ENCODE assay signal across 28 cellular contexts in the genomic region with DNA sequence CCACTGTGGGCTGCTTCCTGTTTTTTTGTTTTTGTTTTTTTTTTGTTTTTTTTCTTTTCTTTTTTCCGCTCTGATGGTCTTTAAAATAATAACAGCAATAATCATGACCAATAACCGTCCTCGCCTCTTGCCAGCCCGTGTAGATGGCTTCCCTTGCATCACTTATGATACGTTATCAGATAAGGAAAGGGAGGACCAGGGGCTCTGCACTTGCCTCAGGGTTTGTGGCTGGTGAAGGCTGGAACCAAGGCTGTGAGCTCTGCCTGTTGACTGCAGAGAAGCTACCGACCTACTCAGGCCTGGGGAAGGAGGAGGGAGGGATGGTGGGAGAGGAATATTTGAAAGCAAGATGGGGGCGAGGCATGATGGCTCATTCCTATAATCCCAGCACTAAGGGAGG.
DNase-seq lines count a peak whose midpoint lies in the region; ATAC-seq and TF ChIP-seq lines count a peak whose summit lies in the region.
"Had no signal": no experiment of that assay in that cellular context is flagged by ENCODE, and none has a peak within 500 bp of the region (broad histone marks: within the 10 kb centered on the region; RNA-seq: fewer than 3 reads in every experiment).

No MANE protein-coding gene starts in this region.

- H3K4me1 ChIP-seq in HEK293 (ENCODE audit: control insufficient read depth, insufficient read depth, low read length) (peaks cover 7% of the 10 kb centered on the region), GM23248 (ENCODE audit: insufficient read depth) (no peaks in the 10 kb centered on the region)
- H3K4me1 ChIP-seq: A549, HAP-1, sigmoid colon, thyroid gland, vagina had no signal

- no peaks in the 10 kb centered on the region for H3K9me3 ChIP-seq in HEK293 (ENCODE audit: control insufficient read depth, insufficient read depth, low read depth, low read length)
- no peaks in the 10 kb centered on the region for H3K9me3 ChIP-seq in GM23248 (ENCODE audit: low read depth)
- H3K9me3 ChIP-seq: A549, ascending aorta, HAP-1, sigmoid colon, SJCRH30, thyroid gland, vagina had no signal

- in situ Hi-C loops in GM23248 (cut with MboI) (no loop called here), ACHN (cut with HindIII; ENCODE audit: low pct_ligation_motif_present, low pct_unique_long_range_greater_than_20kb, low sequenced_read_pairs) (no loop called here)

- H3K79me2 ChIP-seq in GM23248 (ENCODE audit: insufficient read depth): no peaks in the 10 kb centered on the region

- H3K36me3 Mint-ChIP-seq in activated CD8-positive, alpha-beta T cell treated with anti-CD3 and anti-CD28 coated beads, Interleukin-2, amount 10 ng/mL, durations not matched to agents 7 days and 5 days (ENCODE audit: low read depth): no peaks in the 10 kb centered on the region
- H3K36me3 Mint-ChIP-seq in activated CD8-positive, alpha-beta T cell treated with anti-CD3 and anti-CD28 coated beads for 36 hours (ENCODE audit: low read depth): no peaks in the 10 kb centered on the region
- no peaks in the 10 kb centered on the region for H3K36me3 Mint-ChIP-seq in dendritic cell treated with granulocyte-macrophage colony-stimulating factor and Interleukin-4, amounts not matched to agents 40 ng/mL and 50 ng/mL, for 4 days (ENCODE audit: low read depth)
- H3K36me3 Mint-ChIP-seq in natural killer cell treated with Interleukin-12 subunit alpha and Interleukin-12 subunit beta and Interleukin-15 and Interleukin-18, amount 100 ng/mL, for 72 hours: no peaks in the 10 kb centered on the region
- H3K36me3 Mint-ChIP-seq: activated naive CD8-positive, alpha-beta T cell treated with anti-CD3 and anti-CD28 coated beads, Interleukin-2, amount 10 ng/mL, durations not matched to agents 7 days and 5 days had no signal

- no peaks in the 10 kb centered on the region for H4K20me1 ChIP-seq in GM23248 (ENCODE audit: insufficient read depth)

- H3K4me3 ChIP-seq in HEK293 (ENCODE audit: low read depth, low read length): no peak overlapping the region
- no peak overlapping the region for H3K4me3 ChIP-seq in GM23248
- H3K4me3 ChIP-seq: A549, ascending aorta, cardiac muscle cell, HAP-1, sigmoid colon, SJCRH30, thyroid gland, vagina had no signal

- no peak overlapping the region for H3K27ac ChIP-seq in HEK293 (ENCODE audit: extremely low read depth, low read depth, low read length)
- no peak overlapping the region for H3K27ac ChIP-seq in GM23248
- H3K27ac ChIP-seq: A549, ascending aorta, cardiac muscle cell, sigmoid colon, SJCRH30, thyroid gland, vagina had no signal

- POLR2A ChIA-PET in activated CD8-positive, alpha-beta T cell treated with anti-CD3 and anti-CD28 coated beads, Interleukin-2, amount 10 ng/mL, durations not matched to agents 7 days and 5 days (lab: Charles Lee): no interaction called here
- POLR2A ChIA-PET in activated CD8-positive, alpha-beta T cell treated with anti-CD3 and anti-CD28 coated beads for 36 hours (lab: Charles Lee): interaction anchor here (1.1 kb wide), 1 partner anchor 41 kb away, joined by 4 read pairs; no protein-coding TSS in a partner anchor
- POLR2A ChIA-PET in HEK293 (lab: Yijun Ruan, JAX): interaction anchor here (0.6 kb wide), 1 partner anchor 435 kb away, joined by 8 read pairs; no protein-coding TSS in a partner anchor
- POLR2A ChIA-PET in HEK293T (lab: Yijun Ruan, JAX): no interaction called here

- H3K27ac Mint-ChIP-seq in activated CD8-positive, alpha-beta T cell treated with anti-CD3 and anti-CD28 coated beads, Interleukin-2, amount 10 ng/mL, durations not matched to agents 7 days and 5 days: peak overlapping the region; percentile 61
- H3K27ac Mint-ChIP-seq in activated CD8-positive, alpha-beta T cell treated with anti-CD3 and anti-CD28 coated beads for 36 hours: no peak overlapping the region
- H3K27ac Mint-ChIP-seq in dendritic cell treated with granulocyte-macrophage colony-stimulating factor and Interleukin-4, amounts not matched to agents 40 ng/mL and 50 ng/mL, for 4 days: peak overlapping the region; percentile 4
- peak overlapping the region; percentile 34 to 77 for H3K27ac Mint-ChIP-seq in natural killer cell treated with Interleukin-12 subunit alpha and Interleukin-12 subunit beta and Interleukin-15 and Interleukin-18, amount 100 ng/mL, for 72 hours
- H3K27ac Mint-ChIP-seq: endodermal cell had no signal

- no peak overlapping the region for H3K4me3 Mint-ChIP-seq in activated CD8-positive, alpha-beta T cell treated with anti-CD3 and anti-CD28 coated beads, Interleukin-2, amount 10 ng/mL, durations not matched to agents 7 days and 5 days
- no peak overlapping the region for H3K4me3 Mint-ChIP-seq in activated CD8-positive, alpha-beta T cell treated with anti-CD3 and anti-CD28 coated beads for 36 hours
- H3K4me3 Mint-ChIP-seq in dendritic cell treated with granulocyte-macrophage colony-stimulating factor and Interleukin-4, amounts not matched to agents 40 ng/mL and 50 ng/mL, for 4 days: no peak overlapping the region
- H3K4me3 Mint-ChIP-seq in natural killer cell treated with Interleukin-12 subunit alpha and Interleukin-12 subunit beta and Interleukin-15 and Interleukin-18, amount 100 ng/mL, for 72 hours: no peak overlapping the region
- H3K4me3 Mint-ChIP-seq: activated naive CD8-positive, alpha-beta T cell treated with anti-CD3 and anti-CD28 coated beads, Interleukin-2, amount 10 ng/mL, durations not matched to agents 7 days and 5 days; endodermal cell had no signal

- 35 to 47% methylated on average over 6 to 7 of the region's 7 CpGs for WGBS in GM23248 (ENCODE audit: low coverage in 1 of 2, low lambda C conversion rate in 2 of 2, missing lambda C conversion rate in 2 of 2), 2 experiments

- H3K4me1 Mint-ChIP-seq in activated CD8-positive, alpha-beta T cell treated with anti-CD3 and anti-CD28 coated beads, Interleukin-2, amount 10 ng/mL, durations not matched to agents 7 days and 5 days (ENCODE audit: low read depth): peaks cover 3% of the 10 kb centered on the region
- H3K4me1 Mint-ChIP-seq in activated CD8-positive, alpha-beta T cell treated with anti-CD3 and anti-CD28 coated beads for 36 hours (ENCODE audit: low read depth): peaks cover 6% of the 10 kb centered on the region
- H3K4me1 Mint-ChIP-seq in dendritic cell treated with granulocyte-macrophage colony-stimulating factor and Interleukin-4, amounts not matched to agents 40 ng/mL and 50 ng/mL, for 4 days (ENCODE audit: low read depth): peaks cover 58% of the 10 kb centered on the region
- H3K4me1 Mint-ChIP-seq in natural killer cell treated with Interleukin-12 subunit alpha and Interleukin-12 subunit beta and Interleukin-15 and Interleukin-18, amount 100 ng/mL, for 72 hours (ENCODE audit: low read depth in 2 of 2): peaks cover 11 to 19% of the 10 kb centered on the region in 2 donors

- H3K36me3 ChIP-seq in HEK293 (ENCODE audit: control insufficient read depth in 2 of 2, insufficient read depth in 1 of 2, low read length in 2 of 2): no peaks in the 10 kb centered on the region
- no peaks in the 10 kb centered on the region for H3K36me3 ChIP-seq in GM23248 (ENCODE audit: low read depth)
- H3K36me3 ChIP-seq: ascending aorta, cardiac muscle cell, HAP-1, sigmoid colon, SJCRH30, thyroid gland, vagina had no signal

- no peaks in the 10 kb centered on the region for H3F3A ChIP-seq in GM23248 (ENCODE audit: insufficient read depth)

- H3K27me3 Mint-ChIP-seq in activated CD8-positive, alpha-beta T cell treated with anti-CD3 and anti-CD28 coated beads, Interleukin-2, amount 10 ng/mL, durations not matched to agents 7 days and 5 days (ENCODE audit: low read depth): no peaks in the 10 kb centered on the region
- no peaks in the 10 kb centered on the region for H3K27me3 Mint-ChIP-seq in activated CD8-positive, alpha-beta T cell treated with anti-CD3 and anti-CD28 coated beads for 36 hours
- peaks cover 15% of the 10 kb centered on the region for H3K27me3 Mint-ChIP-seq in dendritic cell treated with granulocyte-macrophage colony-stimulating factor and Interleukin-4, amounts not matched to agents 40 ng/mL and 50 ng/mL, for 4 days
- H3K27me3 Mint-ChIP-seq in natural killer cell treated with Interleukin-12 subunit alpha and Interleukin-12 subunit beta and Interleukin-15 and Interleukin-18, amount 100 ng/mL, for 72 hours: no peaks in the 10 kb centered on the region
- H3K27me3 Mint-ChIP-seq: activated naive CD8-positive, alpha-beta T cell treated with anti-CD3 and anti-CD28 coated beads, Interleukin-2, amount 10 ng/mL, durations not matched to agents 7 days and 5 days had no signal

- H3K9me2 ChIP-seq in GM23248 (ENCODE audit: insufficient read depth): no peaks in the 10 kb centered on the region

- no peaks in the 10 kb centered on the region for H3K27me3 ChIP-seq in GM23248 (replicated peaks; ENCODE audit: insufficient read depth)
- H3K27me3 ChIP-seq: ascending aorta, cardiac muscle cell, thyroid gland, vagina had no signal

- CTCF ChIA-PET in activated CD8-positive, alpha-beta T cell treated with anti-CD3 and anti-CD28 coated beads, Interleukin-2, amount 10 ng/mL, durations not matched to agents 7 days and 5 days (lab: Charles Lee): no interaction called here
- CTCF ChIA-PET in activated CD8-positive, alpha-beta T cell treated with anti-CD3 and anti-CD28 coated beads for 36 hours (lab: Charles Lee): no interaction called here
- CTCF ChIA-PET in HEK293 (lab: Yijun Ruan, JAX) (no interaction called here), HEK293T (lab: Yijun Ruan, JAX) (no interaction called here)

- no peaks in the 10 kb centered on the region for H3K9me3 Mint-ChIP-seq in activated CD8-positive, alpha-beta T cell treated with anti-CD3 and anti-CD28 coated beads, Interleukin-2, amount 10 ng/mL, durations not matched to agents 7 days and 5 days (ENCODE audit: insufficient read depth)
- no peaks in the 10 kb centered on the region for H3K9me3 Mint-ChIP-seq in activated CD8-positive, alpha-beta T cell treated with anti-CD3 and anti-CD28 coated beads for 36 hours
- peaks cover 9% of the 10 kb centered on the region for H3K9me3 Mint-ChIP-seq in dendritic cell treated with granulocyte-macrophage colony-stimulating factor and Interleukin-4, amounts not matched to agents 40 ng/mL and 50 ng/mL, for 4 days
- H3K9me3 Mint-ChIP-seq in natural killer cell treated with Interleukin-12 subunit alpha and Interleukin-12 subunit beta and Interleukin-15 and Interleukin-18, amount 100 ng/mL, for 72 hours: no peaks in the 10 kb centered on the region
- H3K9me3 Mint-ChIP-seq: activated naive CD8-positive, alpha-beta T cell treated with anti-CD3 and anti-CD28 coated beads, Interleukin-2, amount 10 ng/mL, durations not matched to agents 7 days and 5 days; endodermal cell had no signal

- no peak overlapping the region for H3K4me2 ChIP-seq in GM23248 (ENCODE audit: unreplicated experiment)
- H3K4me2 ChIP-seq: A549 had no signal

- no peak for ATAC-seq in activated CD8-positive, alpha-beta T cell treated with anti-CD3 and anti-CD28 coated beads, Interleukin-2, amount 10 ng/mL, durations not matched to agents 7 days and 5 days
- ATAC-seq in activated CD8-positive, alpha-beta T cell treated with anti-CD3 and anti-CD28 coated beads for 36 hours: no peak
- no peak for ATAC-seq in natural killer cell treated with Interleukin-12 subunit alpha and Interleukin-12 subunit beta and Interleukin-15 and Interleukin-18, amount 100 ng/mL, for 72 hours
- ATAC-seq: A549, esophagus mucosa, left lobe of liver had no signal

- no peak overlapping the region for H2AFZ ChIP-seq in GM23248

- intact Hi-C loops in activated CD8-positive, alpha-beta T cell treated with anti-CD3 and anti-CD28 coated beads for 36 hours (cut with micrococcal nuclease): no loop called here
- intact Hi-C loops in dendritic cell treated with granulocyte-macrophage colony-stimulating factor and Interleukin-4, amounts not matched to agents 40 ng/mL and 50 ng/mL, for 4 days (cut with micrococcal nuclease): no loop called here

- TF ChIP-seq CTCF in activated CD8-positive, alpha-beta T cell treated with anti-CD3 and anti-CD28 coated beads for 36 hours (IDR thresholded peaks at IDR 0.05): no peak
- TF ChIP-seq CTCF in HEK293 (tag by site-specific recombination; IDR thresholded peaks at IDR 0.05): no peak

- DNase-seq in activated CD8-positive, alpha-beta T cell treated with anti-CD3 and anti-CD28 coated beads, Interleukin-2, amount 10 ng/mL, durations not matched to agents 7 days and 5 days: no peak
- DNase-seq in activated CD8-positive, alpha-beta T cell treated with anti-CD3 and anti-CD28 coated beads for 36 hours: no peak
- no peak for DNase-seq in natural killer cell treated with Interleukin-12 subunit alpha and Interleukin-12 subunit beta and Interleukin-15 and Interleukin-18, amount 100 ng/mL, for 72 hours (ENCODE audit: low spot score)
- no peak for DNase-seq in HEK293T (ENCODE audit: extremely low spot score)
- no peak for DNase-seq in GM23248
- DNase-seq in ACHN: no peak
- DNase-seq: activated naive CD8-positive, alpha-beta T cell treated with anti-CD3 and anti-CD28 coated beads, Interleukin-2, amount 10 ng/mL, durations not matched to agents 7 days and 5 days; AML-193; cortex of kidney; DMS153; endodermal cell; IMR-90; mesendoderm; NCI-H1048; sigmoid colon; SJCRH30; stimulated activated CD4-positive, alpha-beta T cell treated with anti-CD3 and anti-CD28 coated beads, Interleukin-12 subunit alpha, Interleukin-12 subunit beta, amount 100 ng/mL, for 4 hours; stimulated activated CD4-positive, alpha-beta T cell treated with anti-CD3 and anti-CD28 coated beads, Interleukin-2, amount 100 ng/mL, for 48 hours; thyroid gland had no signal

- H3K9ac ChIP-seq in GM23248: no peak overlapping the region

Comparison
In these comparisons a context has a peak if more than half of its experiments do, and no peak if none do; other contexts are left out.
1. POLR2A ChIA-PET loops: an anchor here in activated CD8-positive, alpha-beta T cell treated with anti-CD3 and anti-CD28 coated beads for 36 hours (1.1 kb wide) and HEK293 (0.6 kb wide); none called in activated CD8-positive, alpha-beta T cell treated with anti-CD3 and anti-CD28 coated beads, Interleukin-2, amount 10 ng/mL, durations not matched to agents 7 days and 5 days and HEK293T.